ENCODE assay signal across 13 cellular contexts in genomic region chr7:14748461-14748860, GRCh38.
DNase-seq lines count a peak whose midpoint lies in the region; ATAC-seq and TF ChIP-seq lines count a peak whose summit lies in the region.
"Had no signal": no experiment of that assay in that cellular context is flagged by ENCODE, and none has a peak within 500 bp of the region (broad histone marks: within the 10 kb centered on the region; RNA-seq: fewer than 3 reads in every experiment).

No MANE protein-coding gene starts in this region.

- H3K4me3 ChIP-seq in AG09309 (ENCODE audit: control insufficient read depth, low read depth, low read length) (no peak overlapping the region), astrocyte of the spinal cord (ENCODE audit: low read depth, low read length) (no peak overlapping the region)
- no peak overlapping the region for H3K4me3 ChIP-seq in CD8-positive, alpha-beta memory T cell (ENCODE audit: low read length)

- no peaks in the 10 kb centered on the region for H3K27me3 Mint-ChIP-seq in CD8-positive, alpha-beta memory T cell
- H3K27me3 Mint-ChIP-seq in progenitor cell of endocrine pancreas: no peaks in the 10 kb centered on the region
- H3K27me3 Mint-ChIP-seq: CD4-positive, CD25-positive, alpha-beta regulatory T cell; naive thymus-derived CD4-positive, alpha-beta T cell; stimulated activated memory B cell treated with anti-CD40 and anti-IgM and Interleukin-4, amounts not matched to agents 10 μg/mL and 1 μg/mL and 100 μg/mL, for 72 hours had no signal

- no peak overlapping the region for H3K27ac Mint-ChIP-seq in CD8-positive, alpha-beta memory T cell
- no peak overlapping the region for H3K27ac Mint-ChIP-seq in progenitor cell of endocrine pancreas
- H3K27ac Mint-ChIP-seq: CD4-positive, CD25-positive, alpha-beta regulatory T cell; naive thymus-derived CD4-positive, alpha-beta T cell; stimulated activated memory B cell treated with anti-CD40 and anti-IgM and Interleukin-4, amounts not matched to agents 10 μg/mL and 1 μg/mL and 100 μg/mL, for 72 hours had no signal

- DNase-seq in AG09309 (ENCODE audit: low read depth): peak; percentile 57
- DNase-seq in HT-29 (ENCODE audit: low spot score): peak; percentile 84
- DNase-seq in astrocyte of the spinal cord (ENCODE audit: low read depth, low spot score): peak; percentile 88
- peak; percentile 81 for DNase-seq in iris pigment epithelial cell (ENCODE audit: low read depth)
- no peak for DNase-seq in CD8-positive, alpha-beta memory T cell
- no peak for DNase-seq in posterior cingulate gyrus
- no peak for DNase-seq in progenitor cell of endocrine pancreas (ENCODE audit: low spot score, unreplicated experiment)
- DNase-seq: CD4-positive, CD25-positive, alpha-beta regulatory T cell; naive thymus-derived CD4-positive, alpha-beta T cell; NCI-H1436; stimulated activated CD4-positive, alpha-beta T cell treated with anti-CD3 and anti-CD28 coated beads, Interleukin-15, amount 100 ng/mL, for 24 hours had no signal

- CTCF ChIA-PET in CD8-positive, alpha-beta memory T cell (lab: Charles Lee): no interaction called here

- no peaks in the 10 kb centered on the region for H3K9me3 ChIP-seq in CD8-positive, alpha-beta memory T cell (ENCODE audit: low read length)

- POLR2A ChIA-PET in CD8-positive, alpha-beta memory T cell (lab: Charles Lee): no interaction called here

- intact Hi-C loops in posterior cingulate gyrus (cut with DNase I): no loop called here

- H3K36me3 ChIP-seq in CD8-positive, alpha-beta memory T cell (ENCODE audit: insufficient read depth, low read length): no peaks in the 10 kb centered on the region

- H3K4me1 ChIP-seq in CD8-positive, alpha-beta memory T cell (ENCODE audit: insufficient read depth, low read length): no peaks in the 10 kb centered on the region

- no peaks in the 10 kb centered on the region for H3K36me3 Mint-ChIP-seq in CD8-positive, alpha-beta memory T cell
- peaks cover 4% of the 10 kb centered on the region for H3K36me3 Mint-ChIP-seq in progenitor cell of endocrine pancreas (ENCODE audit: insufficient read depth)
- H3K36me3 Mint-ChIP-seq: CD4-positive, CD25-positive, alpha-beta regulatory T cell; naive thymus-derived CD4-positive, alpha-beta T cell; stimulated activated memory B cell treated with anti-CD40 and anti-IgM and Interleukin-4, amounts not matched to agents 10 μg/mL and 1 μg/mL and 100 μg/mL, for 72 hours had no signal

- no peak for ATAC-seq in GM19467 (IDR thresholded peaks at IDR 0.05; ENCODE audit: unreplicated experiment)
- ATAC-seq: naive thymus-derived CD4-positive, alpha-beta T cell; stimulated activated memory B cell treated with anti-CD40 and anti-IgM and Interleukin-4, amounts not matched to agents 10 μg/mL and 1 μg/mL and 100 μg/mL, for 72 hours had no signal

- in situ Hi-C loops in astrocyte of the spinal cord (cut with HindIII; ENCODE audit: low sequenced_read_pairs): no loop called here

- no peak overlapping the region for H3K4me3 Mint-ChIP-seq in CD8-positive, alpha-beta memory T cell
- no peak overlapping the region for H3K4me3 Mint-ChIP-seq in progenitor cell of endocrine pancreas (ENCODE audit: low read depth)
- H3K4me3 Mint-ChIP-seq: CD4-positive, CD25-positive, alpha-beta regulatory T cell; naive thymus-derived CD4-positive, alpha-beta T cell; stimulated activated memory B cell treated with anti-CD40 and anti-IgM and Interleukin-4, amounts not matched to agents 10 μg/mL and 1 μg/mL and 100 μg/mL, for 72 hours had no signal

- no peak overlapping the region for H3K27ac ChIP-seq in CD8-positive, alpha-beta memory T cell (ENCODE audit: low read depth, low read length)

- peaks cover 0 to 10% (median 3%) of the 10 kb centered on the region in 5 donors for H3K9me3 Mint-ChIP-seq in CD8-positive, alpha-beta memory T cell
- H3K9me3 Mint-ChIP-seq in progenitor cell of endocrine pancreas (ENCODE audit: low read depth): peaks cover 12% of the 10 kb centered on the region
- H3K9me3 Mint-ChIP-seq: stimulated activated memory B cell treated with anti-CD40 and anti-IgM and Interleukin-4, amounts not matched to agents 10 μg/mL and 1 μg/mL and 100 μg/mL, for 72 hours had no signal

- no peaks in the 10 kb centered on the region for H3K27me3 ChIP-seq in CD8-positive, alpha-beta memory T cell (ENCODE audit: insufficient read depth, low read length, poor library complexity, severe bottlenecking)

- no peaks in the 10 kb centered on the region for H3K4me1 Mint-ChIP-seq in CD8-positive, alpha-beta memory T cell
- H3K4me1 Mint-ChIP-seq in progenitor cell of endocrine pancreas (ENCODE audit: low read depth): no peaks in the 10 kb centered on the region
- H3K4me1 Mint-ChIP-seq: CD4-positive, CD25-positive, alpha-beta regulatory T cell; naive thymus-derived CD4-positive, alpha-beta T cell; stimulated activated memory B cell treated with anti-CD40 and anti-IgM and Interleukin-4, amounts not matched to agents 10 μg/mL and 1 μg/mL and 100 μg/mL, for 72 hours had no signal

- no peak for TF ChIP-seq CTCF in AG09309 (IDR thresholded peaks at IDR 0.05; ENCODE audit: control insufficient read depth, insufficient read depth, low read depth, low read length, missing control alignments)
- no peak for TF ChIP-seq CTCF in astrocyte of the spinal cord (IDR thresholded peaks at IDR 0.05; ENCODE audit: low read depth, low read length)
- no peak for TF ChIP-seq CTCF in progenitor cell of endocrine pancreas (IDR thresholded peaks at IDR 0.05; ENCODE audit: unreplicated experiment)

Comparison
In these comparisons a context has a peak if more than half of its experiments do, and no peak if none do; other contexts are left out.
1. DNase-seq: peak in AG09309 (single experiment), HT-29 (single experiment), astrocyte of the spinal cord (single experiment) and iris pigment epithelial cell (single experiment); none in CD8-positive, alpha-beta memory T cell (0 of 5), posterior cingulate gyrus (0 of 10) and progenitor cell of endocrine pancreas (single experiment).